ENCODE assay signal across 10 cellular contexts in genomic region chr2:3618367-3618766, GRCh38. TPM values are rescaled to one million over a fixed set of nuclear protein-coding genes. Genes with fewer than 3 reads are reported as not detected.
"Had no signal": no experiment of that assay in that cellular context is flagged by ENCODE, and none has a peak within 500 bp of the region (broad histone marks: within the 10 kb centered on the region; RNA-seq: fewer than 3 reads in every experiment).

No MANE protein-coding gene starts in this region.

- FAIRE-seq: H1, H54, HepG2 had no signal

- ATAC-seq: GM23338, HepG2 had no signal

- H2AFZ ChIP-seq: GM23338 had no signal

- DNase-seq: H9, HCEC 1CT, KG1 had no signal

- H3K4me3 ChIP-seq: GM23338 had no signal

- H3K4me2 ChIP-seq: GM23338 had no signal

- H3K27ac ChIP-seq: HL-60 had no signal

RNA-seq across cellular contexts. Expression of gene COLEC11, which starts 23.5 kb away (rescaled TPM):
- polyA plus RNA-seq: IgD-negative memory B cell had no signal

RNA-seq across cellular contexts. Expression of gene ALLC, which starts 39.6 kb away (rescaled TPM):
- total RNA-seq: GM23338, H1, H9, HT1080 had no signal
- polyA plus RNA-seq: GM23338, H1, IgD-negative memory B cell had no signal
